ENCODE assay signal across 11 cellular contexts in genomic region chr18:49967171-49967570, GRCh38.
DNase-seq lines count a peak whose midpoint lies in the region; ATAC-seq and TF ChIP-seq lines count a peak whose summit lies in the region.
"Had no signal": no experiment of that assay in that cellular context is flagged by ENCODE, and none has a peak within 500 bp of the region (broad histone marks: within the 10 kb centered on the region; RNA-seq: fewer than 3 reads in every experiment).

No MANE protein-coding gene starts in this region.

- TF ChIP-seq CTCF in Caco-2 (IDR thresholded peaks at IDR 0.05; ENCODE audit: insufficient read depth in 1 of 2, low read depth in 1 of 2, low read length in 1 of 2, severe bottlenecking in 1 of 2, unreplicated experiment in 1 of 2) = no peak

- no peaks in the 10 kb centered on the region; the same call in 1 of the 2 replicates for H3K36me3 ChIP-seq in Caco-2 (ENCODE audit: control insufficient read depth, insufficient read depth, low read length)
- H3K36me3 ChIP-seq: thyroid gland had no signal

- H3K27me3 Mint-ChIP-seq in Caco-2 (ENCODE audit: insufficient read depth, unreplicated experiment) = no peaks in the 10 kb centered on the region

- H3K4me1 Mint-ChIP-seq in Caco-2 (ENCODE audit: low read depth, unreplicated experiment) = peaks cover 6% of the 10 kb centered on the region

- peaks cover 6% of the 10 kb centered on the region for H3K36me3 Mint-ChIP-seq in Caco-2 (ENCODE audit: insufficient read depth, unreplicated experiment)

- intact Hi-C loops in Caco-2 (cut with micrococcal nuclease; ENCODE audit: unreplicated experiment) = no loop called here

- TF ChIP-seq POLR2A in erythroblast (IDR thresholded peaks at IDR 0.05; ENCODE audit: low read length) = no peak

- no peaks in the 10 kb centered on the region for H3K9me3 Mint-ChIP-seq in Caco-2 (ENCODE audit: unreplicated experiment)
- H3K9me3 Mint-ChIP-seq: activated T-helper 2 cell treated with anti-CD3 and anti-CD28 coated beads, Interferon-gamma antibody, Interleukin-2, Interleukin-4, amounts not matched to agents 10 μg/mL and 5 μg/mL and 100 μg/mL, durations not matched to agents 14 hours and 24 hours and 36 hours had no signal

- DNase-seq in Caco-2 (peak in 1 of 2 experiments; percentile 41), glomerular visceral epithelial cell (ENCODE audit: extremely low spot score) (peak; percentile 70), erythroblast (lab: John Stamatoyannopoulos, UW) (no peak), NCI-H1436 treated with DMSO at 0.1 percent for 48 hours (lab: John Stamatoyannopoulos, UW) (no peak)
- no peak for DNase-seq in activated CD8-positive, alpha-beta memory T cell treated with anti-CD3 and anti-CD28 coated beads for 24 hours
- no peak for DNase-seq in stimulated activated CD4-positive, alpha-beta T cell treated with anti-CD3 and anti-CD28 coated beads, Interleukin-4, amount 100 ng/mL, for 24 hours
- DNase-seq: thyroid gland had no signal

- peak; percentile 88 for ATAC-seq in GM19468 (IDR thresholded peaks at IDR 0.05; ENCODE audit: extremely low read depth, unreplicated experiment)
- peak; percentile 56 for ATAC-seq in HG03280 (IDR thresholded peaks at IDR 0.05; ENCODE audit: unreplicated experiment)

- H3K4me3 Mint-ChIP-seq in Caco-2 (ENCODE audit: unreplicated experiment) = peak overlapping the region; percentile 24

- no peaks in the 10 kb centered on the region for H3K27me3 ChIP-seq in Caco-2 (replicated peaks; ENCODE audit: control insufficient read depth, insufficient read depth, low read length)
- H3K27me3 ChIP-seq: thyroid gland had no signal

- CTCF ChIA-PET in Caco-2 (lab: Charles Lee) = no interaction called here

- no peak overlapping the region for H3K4me3 ChIP-seq in Caco-2 (ENCODE audit: low read depth, low read length)
- H3K4me3 ChIP-seq: coronary artery, thyroid gland had no signal

- no peaks in the 10 kb centered on the region for H3K9me3 ChIP-seq in Caco-2
- H3K9me3 ChIP-seq: thyroid gland had no signal

- no TSS peak for BruUV-seq in Caco-2 (replicated peaks; lab: Mats Ljungman, UMichigan)

- POLR2A ChIA-PET in Caco-2 (lab: Charles Lee) = no interaction called here

- H3K4me1 ChIP-seq in Caco-2 = peaks cover 20% of the 10 kb centered on the region
- H3K4me1 ChIP-seq: thyroid gland had no signal

- no peak overlapping the region for H3K27ac Mint-ChIP-seq in Caco-2 (ENCODE audit: unreplicated experiment)
- H3K27ac Mint-ChIP-seq: activated T-helper 2 cell treated with anti-CD3 and anti-CD28 coated beads, Interferon-gamma antibody, Interleukin-2, Interleukin-4, amounts not matched to agents 10 μg/mL and 5 μg/mL and 100 μg/mL, durations not matched to agents 14 hours and 24 hours and 36 hours had no signal
